Comparison of ENCODE assay signal across 9 cellular contexts in the genomic region with DNA sequence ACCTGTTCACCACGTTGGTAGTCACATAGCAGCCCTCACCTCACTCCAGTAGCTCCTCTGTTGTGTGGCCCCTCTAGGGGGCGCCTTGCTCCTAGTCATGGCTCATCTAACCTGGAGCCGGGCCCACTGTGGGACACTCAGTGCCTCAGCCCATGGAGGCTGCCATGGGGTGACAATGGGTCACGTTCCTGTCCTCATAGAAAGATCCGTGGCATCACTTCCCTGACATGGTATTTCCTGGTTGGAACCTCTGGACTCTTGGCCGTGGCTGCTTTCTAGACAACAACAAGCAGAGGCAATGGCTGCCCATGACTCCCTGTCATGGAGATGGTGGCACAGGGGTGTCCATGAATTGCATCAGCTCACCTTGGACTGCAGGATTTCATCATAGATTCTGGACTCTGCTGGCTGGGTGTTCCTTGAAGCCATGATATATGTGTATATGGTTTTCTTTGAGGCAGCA. TPM values are rescaled to one million over a fixed set of nuclear protein-coding genes. Genes with fewer than 3 reads are reported as not detected.
DNase-seq lines count a peak whose midpoint lies in the region; ATAC-seq, FAIRE-seq and TF ChIP-seq lines count a peak whose summit lies in the region.
"Had no signal": no experiment of that assay in that cellular context is flagged by ENCODE, and none has a peak within 500 bp of the region (broad histone marks: within the 10 kb centered on the region; RNA-seq: fewer than 3 reads in every experiment).

No MANE protein-coding gene starts in this region.

- CTCF ChIA-PET in naive thymus-derived CD4-positive, alpha-beta T cell (lab: Charles Lee) = interaction anchor here (1.0 to 1.3 kb wide), 3 partner anchors 11 to 122 kb away, joined by 3 to 6 read pairs (median 3); no protein-coding TSS in a partner anchor

- DNase-seq in NCI-H1694 (lab: John Stamatoyannopoulos, UW) (peak; percentile 99), activated T-cell treated with anti-CD3 and anti-CD28 coated beads for 4 hours (peak; percentile 46), H54 (ENCODE audit: insufficient read length, low spot score) (no peak)
- DNase-seq in naive thymus-derived CD4-positive, alpha-beta T cell = peak in 5 of 9 donors; percentile 25 to 53 (median 40)

- peak overlapping the region; percentile 88 for H3K27ac ChIP-seq in BLaER1
- no peak overlapping the region for H3K27ac ChIP-seq in naive thymus-derived CD4-positive, alpha-beta T cell (ENCODE audit: low read depth, low read length)
- H3K27ac ChIP-seq: SJCRH30 had no signal

- H3K4me1 ChIP-seq in BLaER1 = peaks cover 74% of the 10 kb centered on the region
- peaks cover 2 to 5% of the 10 kb centered on the region in 2 donors for H3K4me1 ChIP-seq in naive thymus-derived CD4-positive, alpha-beta T cell (ENCODE audit: control insufficient read depth in 2 of 2, insufficient read depth in 2 of 2, low read length in 2 of 2)
- H3K4me1 ChIP-seq: SJCRH30 had no signal

- H3K27me3 ChIP-seq in BLaER1 = no peaks in the 10 kb centered on the region
- no peaks in the 10 kb centered on the region for H3K27me3 ChIP-seq in naive thymus-derived CD4-positive, alpha-beta T cell (ENCODE audit: control insufficient read depth in 2 of 2, insufficient read depth in 2 of 2, low read length in 2 of 2)
- H3K27me3 ChIP-seq: SJCRH30 had no signal

- no peaks in the 10 kb centered on the region for H3K9me3 ChIP-seq in BLaER1
- no peaks in the 10 kb centered on the region for H3K9me3 ChIP-seq in naive thymus-derived CD4-positive, alpha-beta T cell (ENCODE audit: control insufficient read depth in 2 of 3, low read length in 3 of 3)
- H3K9me3 ChIP-seq: SJCRH30 had no signal

- peak overlapping the region; percentile 85 for H3K4me2 ChIP-seq in BLaER1

- H3K27ac Mint-ChIP-seq in naive thymus-derived CD4-positive, alpha-beta T cell = peak overlapping the region in 3 of 9 donors; percentile 29 to 69 (median 65)

- peaks cover 22 to 50% (median 45%) of the 10 kb centered on the region in 5 donors for H3K36me3 Mint-ChIP-seq in naive thymus-derived CD4-positive, alpha-beta T cell

- POLR2A ChIA-PET in naive thymus-derived CD4-positive, alpha-beta T cell (lab: Charles Lee) = interaction anchor here (1.2 kb wide), 1 partner anchor 17 kb away, joined by 3 read pairs; no protein-coding TSS in a partner anchor

- no peak overlapping the region; the same call in 1 of the 2 replicates for H3K9ac ChIP-seq in BLaER1

- H3K27me3 Mint-ChIP-seq in naive thymus-derived CD4-positive, alpha-beta T cell = no peaks in the 10 kb centered on the region

- H3K4me3 Mint-ChIP-seq in naive thymus-derived CD4-positive, alpha-beta T cell = no peak overlapping the region

- no peaks in the 10 kb centered on the region for H3K9me3 Mint-ChIP-seq in naive thymus-derived CD4-positive, alpha-beta T cell

- H3K4me3 ChIP-seq in BLaER1 = no peak overlapping the region
- H3K4me3 ChIP-seq in naive thymus-derived CD4-positive, alpha-beta T cell (ENCODE audit: low read length) = no peak overlapping the region
- H3K4me3 ChIP-seq: SJCRH30 had no signal

- peak; percentile 64 for ATAC-seq in naive thymus-derived CD4-positive, alpha-beta T cell
- ATAC-seq in HG02852 (IDR thresholded peaks at IDR 0.05; ENCODE audit: unreplicated experiment) (no peak), HG03097 (IDR thresholded peaks at IDR 0.05; ENCODE audit: low FRiP score, unreplicated experiment) (no peak), HG02678 (IDR thresholded peaks at IDR 0.05; ENCODE audit: unreplicated experiment) (no peak)

- peaks cover 19% of the 10 kb centered on the region for H3K36me3 ChIP-seq in BLaER1
- H3K36me3 ChIP-seq in naive thymus-derived CD4-positive, alpha-beta T cell (ENCODE audit: control insufficient read depth in 2 of 3, insufficient read depth in 3 of 3, low read length in 3 of 3) = peaks cover 0 to 47% (median 36%) of the 10 kb centered on the region in 3 experiments
- H3K36me3 ChIP-seq: SJCRH30 had no signal

- no peak for FAIRE-seq in H54 (lab: Jason Lieb, UNC)

- H4K20me1 ChIP-seq in BLaER1 = no peaks in the 10 kb centered on the region

- H3K4me1 Mint-ChIP-seq in naive thymus-derived CD4-positive, alpha-beta T cell = peaks cover 6 to 23% (median 17%) of the 10 kb centered on the region in 7 donors

- intact Hi-C loops in naive thymus-derived CD4-positive, alpha-beta T cell (cut with micrococcal nuclease) = loop anchor here (1.0 kb wide), 1 partner anchor 57 kb away; no protein-coding TSS in a partner anchor

- no peak for TF ChIP-seq POLR2A in H54 (IDR thresholded peaks at IDR 0.05; ENCODE audit: low read depth, low read length)

RNA-seq across cellular contexts. Expression of a gene that starts 27.5 kb away (rescaled TPM):
- total RNA-seq in naive thymus-derived CD4-positive, alpha-beta T cell = 10 to 100 TPM; 17.8 to 48.5 (median 40.5) TPM
- polyA plus RNA-seq in naive thymus-derived CD4-positive, alpha-beta T cell = 10 to 100 TPM; 61.1 to 62.6 TPM
- total RNA-seq: SJCRH30 had no signal

RNA-seq across cellular contexts. Expression of a gene that starts 28.7 kb away (rescaled TPM):
- total RNA-seq in naive thymus-derived CD4-positive, alpha-beta T cell = 10 to 100 TPM; 25.1 to 40.7 (median 32.3) TPM
- 10 to 100 TPM in 1 of 2 donors, 1 to 10 TPM in 1; 7.4 to 11.3 TPM for polyA plus RNA-seq in naive thymus-derived CD4-positive, alpha-beta T cell
- total RNA-seq: SJCRH30 had no signal
